ENCODE assay signal across 8 cellular contexts in the genomic region with DNA sequence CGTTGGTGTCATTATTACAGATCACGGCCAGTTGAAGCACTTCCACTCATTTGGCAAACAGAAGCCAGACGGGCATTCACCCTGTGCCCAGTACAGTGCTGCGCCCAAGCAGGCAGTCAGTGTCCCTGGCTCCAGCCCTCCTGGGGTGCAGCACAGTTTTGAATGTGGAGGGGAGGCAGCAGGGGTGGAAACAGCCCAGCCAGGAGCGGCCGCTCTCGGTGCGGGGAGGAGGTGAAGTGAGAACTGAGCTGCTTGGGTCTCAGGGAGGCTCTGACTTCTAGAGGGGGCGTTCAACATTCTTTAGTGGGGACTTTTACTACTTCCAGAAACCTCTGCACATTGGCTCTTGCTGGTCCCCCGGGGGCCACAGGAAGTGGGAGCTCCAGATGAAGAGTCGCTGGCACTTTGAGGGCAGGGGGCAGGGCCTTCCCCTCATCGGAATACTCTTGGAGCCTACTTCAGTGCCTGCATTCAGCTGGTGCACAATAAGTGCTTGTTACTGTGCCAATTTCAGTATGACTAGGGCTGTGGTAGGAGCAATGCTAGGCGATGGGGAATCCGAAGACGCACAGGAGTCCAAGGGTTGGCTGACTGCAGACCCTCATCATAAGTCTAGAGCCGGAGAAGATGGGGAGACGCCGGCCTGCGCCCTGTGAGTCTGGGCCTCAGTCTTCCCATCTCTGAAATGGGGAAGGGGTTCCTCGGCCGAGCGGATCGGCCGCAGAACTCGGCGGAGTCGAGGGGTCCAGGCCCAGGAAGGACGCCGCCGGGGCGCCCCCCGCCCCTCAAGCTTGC. TPM values are rescaled to one million over a fixed set of nuclear protein-coding genes. Genes with fewer than 3 reads are reported as not detected.
A peak's percentile ranks its signal among the peaks of the same experiment; 100 is the strongest.
DNase-seq lines count a peak whose midpoint lies in the region; TF ChIP-seq lines count a peak whose summit lies in the region.

No MANE protein-coding gene starts in this region.

- no peaks in the 10 kb centered on the region for H3K9me3 Mint-ChIP-seq in activated naive CD8-positive, alpha-beta T cell (ENCODE audit: low read depth)

- H3K36me3 ChIP-seq in H7 (replicated peaks; ENCODE audit: control insufficient read depth, insufficient read depth, low read length) (no peaks in the 10 kb centered on the region), thymus (ENCODE audit: control insufficient read depth, insufficient read depth) (no peaks in the 10 kb centered on the region)

- peaks cover 33% of the 10 kb centered on the region for H3K4me1 Mint-ChIP-seq in activated naive CD8-positive, alpha-beta T cell (ENCODE audit: low read depth)

- H3K4me3 ChIP-seq in H7 (ENCODE audit: insufficient read depth, low read depth, low read length) (peak overlapping the region; percentile 41), thymus (ENCODE audit: low read length) (peak overlapping the region; percentile 50)

- peak; percentile 73 for DNase-seq in H7
- DNase-seq in left kidney (ENCODE audit: low read depth, low spot score): peak; percentile 35
- DNase-seq in SIG-M5 treated with dmso at 0.1 percent for 504 hours (lab: John Stamatoyannopoulos, UW; ENCODE audit: unreplicated experiment): no peak
- no peak for DNase-seq in NCI-H748 (lab: John Stamatoyannopoulos, UW; ENCODE audit: unreplicated experiment)
- DNase-seq in HEK293T (ENCODE audit: extremely low spot score): no peak

- H3K27me3 ChIP-seq in H7 (ENCODE audit: control insufficient read depth, insufficient read depth, low read length) (no peaks in the 10 kb centered on the region), thymus (ENCODE audit: control insufficient read depth, insufficient read depth) (peaks cover 37% of the 10 kb centered on the region)

- POLR2A ChIA-PET in HEK293T (lab: Yijun Ruan, JAX): no interaction called here

- no peak for TF ChIP-seq CTCF in 22Rv1 (IDR thresholded peaks at IDR 0.05)

- peak overlapping the region; percentile 89 for H3K4me3 Mint-ChIP-seq in activated naive CD8-positive, alpha-beta T cell

- H3K4me1 ChIP-seq in thymus (ENCODE audit: control insufficient read depth, insufficient read depth, low read length): no peaks in the 10 kb centered on the region

- H3K27me3 Mint-ChIP-seq in activated naive CD8-positive, alpha-beta T cell: peaks cover 25% of the 10 kb centered on the region

- peak overlapping the region; percentile 90 for H3K27ac Mint-ChIP-seq in activated naive CD8-positive, alpha-beta T cell

- WGBS in thymus: 33% methylated on average over 32 of the region's 32 CpGs

- CTCF ChIA-PET in HEK293T (lab: Yijun Ruan, JAX): no interaction called here

- no peaks in the 10 kb centered on the region for H3K36me3 Mint-ChIP-seq in activated naive CD8-positive, alpha-beta T cell

- H3K9me3 ChIP-seq in thymus (ENCODE audit: control insufficient read depth): no peaks in the 10 kb centered on the region

- H3K27ac ChIP-seq in 22Rv1 (peak overlapping the region; percentile 86; the same call in 1 of the 2 replicates), thymus (ENCODE audit: low read depth) (no peak overlapping the region)

TF ChIP-seq in HEK293T, 16 proteins besides CTCF, POLR2A, EP300 and RAD21:
- TF ChIP-seq FOXK2 (IDR thresholded peaks at IDR 0.05): no peak
- no peak for TF ChIP-seq LEF1 (IDR thresholded peaks at IDR 0.05; ENCODE audit: borderline replicate concordance)
- TF ChIP-seq ZNF384 (IDR thresholded peaks at IDR 0.05): no peak
- TF ChIP-seq TARDBP (IDR thresholded peaks at IDR 0.05): no peak
- TF ChIP-seq ELF4 (IDR thresholded peaks at IDR 0.05): no peak
- no peak for TF ChIP-seq HDGF (IDR thresholded peaks at IDR 0.05; ENCODE audit: borderline replicate concordance)
- no peak for TF ChIP-seq BHLHE40 (IDR thresholded peaks at IDR 0.05; ENCODE audit: borderline replicate concordance)
- no peak for TF ChIP-seq NFRKB (IDR thresholded peaks at IDR 0.05)
TF ChIP-seq in HEK293T: peak in this region for 0.

RNA-seq across cellular contexts. Expression of a gene that starts 0.5 kb away (rescaled TPM):
- 17.1 and 17.6 TPM in 2 replicates for total RNA-seq in H7 (2014; rRNA removed; shearing (Covaris generic))
- polyA plus RNA-seq in thymus: 8.3 TPM

Comparison
In these comparisons a context has a peak if more than half of its experiments do, and no peak if none do; other contexts are left out.
1. DNase-seq: peak in H7 (single experiment) and left kidney (single experiment); none in SIG-M5 treated with dmso at 0.1 percent for 504 hours (single experiment), NCI-H748 (single experiment) and HEK293T (single experiment).